Comparison of ENCODE assay signal across 20 cellular contexts in genomic region chr7:42479452-42480303, GRCh38.
A peak's percentile ranks its signal among the peaks of the same experiment; 100 is the strongest.
DNase-seq lines count a peak whose midpoint lies in the region; ATAC-seq, FAIRE-seq and TF ChIP-seq lines count a peak whose summit lies in the region.
"Had no signal": no experiment of that assay in that cellular context is flagged by ENCODE, and none has a peak within 500 bp of the region (broad histone marks: within the 10 kb centered on the region; RNA-seq: fewer than 3 reads in every experiment).

No MANE protein-coding gene starts in this region.

- no peak overlapping the region for H3K27ac Mint-ChIP-seq in activated naive CD4-positive, alpha-beta T cell treated with anti-CD3 and anti-CD28 coated beads for 36 hours
- H3K27ac Mint-ChIP-seq: activated T-helper 2 cell treated with anti-CD3 and anti-CD28 coated beads, Interferon-gamma antibody, Interleukin-2, Interleukin-4, amounts not matched to agents 10 μg/mL and 5 μg/mL and 100 μg/mL, durations not matched to agents 14 hours and 24 hours and 36 hours; nephron progenitor cell; WTC11 had no signal

- intact Hi-C loops in mammary epithelial cell (cut with micrococcal nuclease) = no loop called here
- intact Hi-C loops in left lung (cut with DNase I) = no loop called here
- intact Hi-C loops in activated naive CD4-positive, alpha-beta T cell treated with anti-CD3 and anti-CD28 coated beads for 36 hours (cut with micrococcal nuclease) = no loop called here

- H3K79me2 ChIP-seq in mammary epithelial cell (ENCODE audit: insufficient read depth, low read length) = no peaks in the 10 kb centered on the region

- peak; percentile 59 for ATAC-seq in left lung
- ATAC-seq: esophagus mucosa, left colon, WTC11 had no signal

- no peak overlapping the region for H3K4me3 Mint-ChIP-seq in activated naive CD4-positive, alpha-beta T cell treated with anti-CD3 and anti-CD28 coated beads for 36 hours
- H3K4me3 Mint-ChIP-seq: nephron progenitor cell, WTC11 had no signal

- H3K36me3 ChIP-seq in mammary epithelial cell (ENCODE audit: insufficient read depth, low read length) (no peaks in the 10 kb centered on the region), left lung (no peaks in the 10 kb centered on the region), skeletal muscle tissue (ENCODE audit: control insufficient read depth in 3 of 3, insufficient read depth in 3 of 3, low read length in 3 of 3) (no peaks in the 10 kb centered on the region)
- H3K36me3 ChIP-seq: Peyer's patch had no signal

- H3K4me2 ChIP-seq in mammary epithelial cell (ENCODE audit: insufficient read depth, low read depth, low read length) = peak overlapping the region; percentile 20

- H3K4me3 ChIP-seq in mammary epithelial cell (replicated peaks in 1 of 3; ENCODE audit: insufficient read depth in 1 of 3, low read depth in 2 of 3, low read length in 3 of 3) = no peak overlapping the region
- H3K4me3 ChIP-seq in left lung = no peak overlapping the region
- H3K4me3 ChIP-seq in skeletal muscle tissue (ENCODE audit: low read length in 3 of 3) = no peak overlapping the region
- H3K4me3 ChIP-seq: Peyer's patch had no signal

- H2AFZ ChIP-seq in mammary epithelial cell (ENCODE audit: low read depth, low read length) = peak overlapping the region; percentile 53

- no peak for TF ChIP-seq CTCF in mammary epithelial cell (conservative IDR thresholded peaks at IDR 0.05 in 1 of 2, IDR thresholded peaks at IDR 0.05 in 1 of 2; ENCODE audit: extremely low read depth in 1 of 2, insufficient read depth in 1 of 2, low read depth in 1 of 2, low read length in 2 of 2)
- no peak for TF ChIP-seq CTCF in left lung (IDR thresholded peaks at IDR 0.05)
- no peak for TF ChIP-seq CTCF in GM10266 (IDR thresholded peaks at IDR 0.05; ENCODE audit: control insufficient read depth, insufficient read depth, low read depth, missing control alignments)

- BruUV-seq in mammary epithelial cell (replicated peaks; lab: Mats Ljungman, UMichigan) = no TSS peak

- peaks cover 2% of the 10 kb centered on the region for H3K27me3 Mint-ChIP-seq in activated naive CD4-positive, alpha-beta T cell treated with anti-CD3 and anti-CD28 coated beads for 36 hours (ENCODE audit: low read depth)

- no peaks in the 10 kb centered on the region for H3K9me3 Mint-ChIP-seq in activated naive CD4-positive, alpha-beta T cell treated with anti-CD3 and anti-CD28 coated beads for 36 hours
- H3K9me3 Mint-ChIP-seq: activated T-helper 2 cell treated with anti-CD3 and anti-CD28 coated beads, Interferon-gamma antibody, Interleukin-2, Interleukin-4, amounts not matched to agents 10 μg/mL and 5 μg/mL and 100 μg/mL, durations not matched to agents 14 hours and 24 hours and 36 hours had no signal

- no peaks in the 10 kb centered on the region for H3K36me3 Mint-ChIP-seq in activated naive CD4-positive, alpha-beta T cell treated with anti-CD3 and anti-CD28 coated beads for 36 hours (ENCODE audit: low read depth)
- H3K36me3 Mint-ChIP-seq: WTC11 had no signal

- H3K27ac ChIP-seq in mammary epithelial cell (ENCODE audit: insufficient read depth, low read depth, low read length) (peak overlapping the region; percentile 4), left lung (peak overlapping the region in 1 of 2 donors; percentile 8), skeletal muscle tissue (ENCODE audit: low read depth, low read length) (peak overlapping the region; percentile 64)

- DNase-seq in H4 (ENCODE audit: low spot score) = peak; percentile 79
- DNase-seq in mammary epithelial cell = peak; percentile 60
- no peak for DNase-seq in left lung
- DNase-seq in activated naive CD4-positive, alpha-beta T cell treated with anti-CD3 and anti-CD28 coated beads for 36 hours = no peak
- DNase-seq in GM10266 (ENCODE audit: extremely low spot score) = no peak
- DNase-seq in RPMI8226 = no peak
- DNase-seq in RCC 7860 (ENCODE audit: low spot score) = no peak
- DNase-seq: activated CD8-positive, alpha-beta memory T cell treated with anti-CD3 and anti-CD28 coated beads for 24 hours; amygdala; dermis blood vessel endothelial cell; GDM1; left colon; MV-4-11; NCI-H2081; nephron progenitor cell; Peyer's patch had no signal

- no peak for FAIRE-seq in RCC 7860 (lab: Jason Lieb, UNC)

- H3K4me1 ChIP-seq in mammary epithelial cell (ENCODE audit: insufficient read depth, low read length) (peaks cover 10% of the 10 kb centered on the region), left lung (peaks cover 0 to 5% of the 10 kb centered on the region in 2 donors), skeletal muscle tissue (ENCODE audit: control insufficient read depth in 3 of 3, insufficient read depth in 3 of 3, low read length in 3 of 3) (no peaks in the 10 kb centered on the region)
- H3K4me1 ChIP-seq: Peyer's patch had no signal

- in situ Hi-C loops in mammary epithelial cell (cut with MboI; ENCODE audit: low sequenced_read_pairs in 2 of 2) = no loop called here

- no peaks in the 10 kb centered on the region for H3K27me3 ChIP-seq in mammary epithelial cell (ENCODE audit: insufficient read depth, low read length)
- H3K27me3 ChIP-seq in left lung = no peaks in the 10 kb centered on the region
- no peaks in the 10 kb centered on the region for H3K27me3 ChIP-seq in skeletal muscle tissue (ENCODE audit: control insufficient read depth in 3 of 3, insufficient read depth in 3 of 3, low read length in 3 of 3)
- H3K27me3 ChIP-seq: Peyer's patch had no signal

- dilution Hi-C loops in mammary epithelial cell (cut with HindIII; ENCODE audit: low sequenced_read_pairs) = no loop called here

- WGBS in mammary epithelial cell (ENCODE audit: low coverage, missing lambda C conversion rate) = 36% methylated on average over 7 of the region's 7 CpGs

- H4K20me1 ChIP-seq in mammary epithelial cell (ENCODE audit: insufficient read depth, low read length) = no peaks in the 10 kb centered on the region

- H3K9ac ChIP-seq in mammary epithelial cell (ENCODE audit: insufficient read depth, low read length) (no peak overlapping the region), skeletal muscle tissue (ENCODE audit: low read depth in 1 of 3, low read length in 3 of 3) (no peak overlapping the region)

- CTCF ChIA-PET in mammary epithelial cell (lab: Charles Lee; ENCODE audit: low non-redundant PET) = no interaction called here
- CTCF ChIA-PET in activated naive CD4-positive, alpha-beta T cell treated with anti-CD3 and anti-CD28 coated beads for 36 hours (lab: Charles Lee) = no interaction called here

- H3K4me1 Mint-ChIP-seq in activated naive CD4-positive, alpha-beta T cell treated with anti-CD3 and anti-CD28 coated beads for 36 hours (ENCODE audit: low read depth) = no peaks in the 10 kb centered on the region

- H3K9me3 ChIP-seq in mammary epithelial cell (replicated peaks; ENCODE audit: insufficient read depth, low read length) = no peaks in the 10 kb centered on the region
- H3K9me3 ChIP-seq in left lung = no peaks in the 10 kb centered on the region
- H3K9me3 ChIP-seq in skeletal muscle tissue (ENCODE audit: control insufficient read depth in 3 of 3, low read length in 3 of 3) = no peaks in the 10 kb centered on the region
- H3K9me3 ChIP-seq: Peyer's patch had no signal

Comparison
In these comparisons a context has a peak if more than half of its experiments do, and no peak if none do; other contexts are left out.
1. DNase-seq: peak in H4 (single experiment) and mammary epithelial cell (single experiment); none in left lung (0 of 2), activated naive CD4-positive, alpha-beta T cell treated with anti-CD3 and anti-CD28 coated beads for 36 hours (single experiment), GM10266 (single experiment), RPMI8226 (single experiment) and RCC 7860 (single experiment).